20 cellular contexts compared by ENCODE assay signal in the genomic region with DNA sequence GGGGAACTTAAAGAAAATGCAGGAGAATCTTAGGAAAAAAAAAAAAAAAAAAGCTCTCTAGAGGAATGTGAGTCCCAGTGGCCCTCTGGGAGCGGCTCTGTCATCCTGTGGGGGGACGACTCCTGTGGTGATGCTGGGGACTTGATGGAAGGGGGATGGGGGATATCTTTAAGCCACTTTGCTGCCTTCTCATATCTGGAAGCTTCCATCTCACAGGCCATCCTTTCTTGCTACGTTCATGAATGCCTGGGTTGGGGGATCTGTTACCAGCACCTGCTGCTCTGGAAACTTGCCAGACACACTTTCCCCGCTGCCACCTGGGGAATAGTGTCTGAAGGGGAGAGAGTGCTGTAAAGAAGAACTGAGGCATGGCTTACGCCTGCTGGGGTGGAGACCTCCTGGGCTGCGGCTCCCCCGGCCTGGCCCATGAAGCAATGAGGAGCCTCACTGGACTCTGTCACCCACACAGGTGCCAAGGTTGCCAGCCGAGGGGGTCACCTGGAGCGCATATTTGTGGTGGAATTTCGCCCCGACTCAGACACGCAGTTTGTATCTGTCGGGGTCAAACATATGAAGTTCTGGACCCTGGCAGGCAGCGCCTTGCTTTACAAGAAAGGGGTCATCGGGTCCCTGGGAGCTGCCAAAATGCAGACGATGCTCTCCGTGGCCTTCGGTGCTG.
A peak's percentile ranks its signal among the peaks of the same experiment; 100 is the strongest.
DNase-seq lines count a peak whose midpoint lies in the region; ATAC-seq and TF ChIP-seq lines count a peak whose summit lies in the region.
"Had no signal": no experiment of that assay in that cellular context is flagged by ENCODE, and none has a peak within 500 bp of the region (broad histone marks: within the 10 kb centered on the region; RNA-seq: fewer than 3 reads in every experiment).

No MANE protein-coding gene starts in this region.

- no peaks in the 10 kb centered on the region for H3K9me3 ChIP-seq in BE2C
- no peaks in the 10 kb centered on the region for H3K9me3 ChIP-seq in esophagus muscularis mucosa
- H3K9me3 ChIP-seq: sigmoid colon, upper lobe of left lung had no signal

- H3K4me1 Mint-ChIP-seq in WTC11 = peaks cover 18% of the 10 kb centered on the region
- H3K4me1 Mint-ChIP-seq: activated naive CD8-positive, alpha-beta T cell treated with anti-CD3 and anti-CD28 coated beads for 36 hours had no signal

- H3K36me3 Mint-ChIP-seq in WTC11 = peaks cover 2% of the 10 kb centered on the region; the same call in 1 of the 2 replicates

- DNase-seq in BE2C = peak; percentile 13
- DNase-seq in ELF-1 (ENCODE audit: low read depth, low spot score) = peak; percentile 18
- peak; percentile 85 for DNase-seq in NCI-H2171 (lab: John Stamatoyannopoulos, UW)
- DNase-seq in WTC11 (ENCODE audit: low spot score) = peak; percentile 40
- no peak for DNase-seq in esophagus muscularis mucosa (ENCODE audit: extremely low spot score)
- no peak for DNase-seq in T1000 (lab: John Stamatoyannopoulos, UW)
- DNase-seq in GM13977 (ENCODE audit: low spot score) = no peak
- DNase-seq: activated CD8-positive, alpha-beta memory T cell treated with anti-CD3 and anti-CD28 coated beads for 24 hours; activated naive CD8-positive, alpha-beta T cell treated with anti-CD3 and anti-CD28 coated beads for 36 hours; kidney; naive thymus-derived CD4-positive, alpha-beta T cell; NCI-H2081 treated with DMSO at 0.1 percent for 48 hours; SIG-M5; sigmoid colon; stimulated activated CD4-positive, alpha-beta T cell treated with anti-CD3 and anti-CD28 coated beads, Interleukin-1b, Interleukin-23, amount 100 ng/mL, for 48 hours had no signal

- no peak overlapping the region for H3K27ac Mint-ChIP-seq in WTC11
- H3K27ac Mint-ChIP-seq: activated naive CD8-positive, alpha-beta T cell treated with anti-CD3 and anti-CD28 coated beads for 36 hours; naive thymus-derived CD4-positive, alpha-beta T cell; stimulated activated naive CD8-positive, alpha-beta T cell treated with anti-CD3 and anti-CD28 coated beads, Interleukin-15, Interleukin-2, amounts not matched to agents 100 ng/mL and 50 ng/mL, for 24 hours had no signal

- WGBS in esophagus muscularis mucosa = 90% methylated on average over 11 of the region's 18 CpGs

- in situ Hi-C loops in GM13977 (cut with MboI; ENCODE audit: low pct_unique_long_range_greater_than_20kb, low sequenced_read_pairs, unreplicated experiment) = no loop called here

- H3K9me3 Mint-ChIP-seq in WTC11 = no peaks in the 10 kb centered on the region
- H3K9me3 Mint-ChIP-seq: activated naive CD8-positive, alpha-beta T cell treated with anti-CD3 and anti-CD28 coated beads for 36 hours; stimulated activated naive CD8-positive, alpha-beta T cell treated with anti-CD3 and anti-CD28 coated beads, Interleukin-15, Interleukin-2, amounts not matched to agents 100 ng/mL and 50 ng/mL, for 24 hours had no signal

- TF ChIP-seq EP300 in esophagus muscularis mucosa (IDR thresholded peaks at IDR 0.05) = no peak

- H3K4me3 ChIP-seq in BE2C (ENCODE audit: low read depth, low read length) (no peak overlapping the region), esophagus muscularis mucosa (no peak overlapping the region)
- H3K4me3 ChIP-seq: hepatocyte, sigmoid colon, upper lobe of left lung had no signal

- H3K27me3 ChIP-seq in BE2C (no peaks in the 10 kb centered on the region), esophagus muscularis mucosa (no peaks in the 10 kb centered on the region)
- H3K27me3 ChIP-seq: hepatocyte, sigmoid colon, upper lobe of left lung had no signal

- no peaks in the 10 kb centered on the region for H3K27me3 Mint-ChIP-seq in WTC11 (ENCODE audit: low read depth)
- H3K27me3 Mint-ChIP-seq: activated naive CD8-positive, alpha-beta T cell treated with anti-CD3 and anti-CD28 coated beads for 36 hours; naive thymus-derived CD4-positive, alpha-beta T cell; stimulated activated naive CD8-positive, alpha-beta T cell treated with anti-CD3 and anti-CD28 coated beads, Interleukin-15, Interleukin-2, amounts not matched to agents 100 ng/mL and 50 ng/mL, for 24 hours had no signal

- CTCF ChIA-PET in WTC11 (lab: Charles Lee) = interaction anchor here (0.6 to 1.5 kb wide), 2 partner anchors 58 to 113 kb away, joined by 3 to 5 read pairs; no protein-coding TSS in a partner anchor

- POLR2A ChIA-PET in WTC11 (lab: Charles Lee) = interaction anchor here (1.0 kb wide), 1 partner anchor 17 kb away, joined by 3 read pairs; no protein-coding TSS in a partner anchor

- no peak overlapping the region for H3K4me3 Mint-ChIP-seq in WTC11
- H3K4me3 Mint-ChIP-seq: activated naive CD8-positive, alpha-beta T cell treated with anti-CD3 and anti-CD28 coated beads for 36 hours; naive thymus-derived CD4-positive, alpha-beta T cell; stimulated activated naive CD8-positive, alpha-beta T cell treated with anti-CD3 and anti-CD28 coated beads, Interleukin-15, Interleukin-2, amounts not matched to agents 100 ng/mL and 50 ng/mL, for 24 hours had no signal

- intact Hi-C loops in esophagus muscularis mucosa (cut with DNase I) = no loop called here

- H3K36me3 ChIP-seq in BE2C = peaks cover 3% of the 10 kb centered on the region
- H3K36me3 ChIP-seq in esophagus muscularis mucosa = no peaks in the 10 kb centered on the region
- H3K36me3 ChIP-seq: sigmoid colon, upper lobe of left lung had no signal

- TF ChIP-seq CTCF in BE2C (IDR thresholded peaks at IDR 0.05; ENCODE audit: low read depth, low read length) = no peak
- TF ChIP-seq CTCF in WTC11 (IDR thresholded peaks at IDR 0.05) = no peak
- TF ChIP-seq CTCF in esophagus muscularis mucosa (IDR thresholded peaks at IDR 0.05) = no peak
- TF ChIP-seq CTCF in GM13977 (IDR thresholded peaks at IDR 0.05; ENCODE audit: extremely low read depth, insufficient read depth, missing control alignments) = no peak

- H3K27ac ChIP-seq in esophagus muscularis mucosa (replicated peaks in 1 of 4) = no peak overlapping the region
- H3K27ac ChIP-seq: parathyroid adenoma, sigmoid colon, upper lobe of left lung had no signal

- peak; percentile 72 for ATAC-seq in WTC11
- ATAC-seq in HG03439 (IDR thresholded peaks at IDR 0.05; ENCODE audit: unreplicated experiment) = no peak
- ATAC-seq: naive thymus-derived CD4-positive, alpha-beta T cell had no signal

- no peak for TF ChIP-seq POLR2A in esophagus muscularis mucosa (IDR thresholded peaks at IDR 0.05; ENCODE audit: low read depth)

- H3K4me1 ChIP-seq in BE2C = no peaks in the 10 kb centered on the region
- H3K4me1 ChIP-seq in esophagus muscularis mucosa = peaks cover 0 to 12% (median 2%) of the 10 kb centered on the region in 4 donors
- H3K4me1 ChIP-seq: parathyroid adenoma had no signal

TF ChIP-seq in WTC11, 78 proteins besides CTCF, POLR2A, EP300 and RAD21 (continues in another document):
- TF ChIP-seq MYBL2 (CRISPR knock-in tag; IDR thresholded peaks at IDR 0.05) = no peak
- TF ChIP-seq EMX1 (CRISPR knock-in tag; IDR thresholded peaks at IDR 0.05) = no peak
- TF ChIP-seq ZMAT4 (CRISPR knock-in tag; IDR thresholded peaks at IDR 0.05) = no peak
- no peak for TF ChIP-seq ATF6 (CRISPR knock-in tag; IDR thresholded peaks at IDR 0.05)
- TF ChIP-seq, protein P1, sequence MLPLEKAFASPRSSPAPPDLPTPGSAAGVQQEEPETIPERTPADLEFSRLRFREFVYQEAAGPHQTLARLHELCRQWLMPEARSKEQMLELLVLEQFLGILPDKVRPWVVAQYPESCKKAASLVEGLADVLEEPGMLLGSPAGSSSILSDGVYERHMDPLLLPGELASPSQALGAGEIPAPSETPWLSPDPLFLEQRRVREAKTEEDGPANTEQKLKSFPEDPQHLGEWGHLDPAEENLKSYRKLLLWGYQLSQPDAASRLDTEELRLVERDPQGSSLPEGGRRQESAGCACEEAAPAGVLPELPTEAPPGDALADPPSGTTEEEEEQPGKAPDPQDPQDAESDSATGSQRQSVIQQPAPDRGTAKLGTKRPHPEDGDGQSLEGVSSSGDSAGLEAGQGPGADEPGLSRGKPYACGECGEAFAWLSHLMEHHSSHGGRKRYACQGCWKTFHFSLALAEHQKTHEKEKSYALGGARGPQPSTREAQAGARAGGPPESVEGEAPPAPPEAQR (CRISPR knock-in tag; IDR thresholded peaks at IDR 0.05) = no peak
- no peak for TF ChIP-seq SOX15 (CRISPR knock-in tag; IDR thresholded peaks at IDR 0.05)
- TF ChIP-seq NFATC4 (CRISPR knock-in tag; IDR thresholded peaks at IDR 0.05) = no peak
- TF ChIP-seq E2F4 (CRISPR knock-in tag; IDR thresholded peaks at IDR 0.05; ENCODE audit: borderline replicate concordance, low read depth) = no peak
- TF ChIP-seq TCF7 (CRISPR knock-in tag; IDR thresholded peaks at IDR 0.05; ENCODE audit: low read depth) = no peak
- TF ChIP-seq ATF3 (CRISPR knock-in tag; conservative IDR thresholded peaks at IDR 0.05) = no peak

Comparison
In these comparisons a context has a peak if more than half of its experiments do, and no peak if none do; other contexts are left out.
1. DNase-seq: peak in BE2C (single experiment), ELF-1 (single experiment), NCI-H2171 (single experiment) and WTC11 (single experiment); none in esophagus muscularis mucosa (single experiment), T1000 (single experiment) and GM13977 (single experiment).